Comparison of ENCODE assay signal across 8 cellular contexts in genomic region chr11:16738198-16738948, GRCh38. TPM values are rescaled to one million over a fixed set of nuclear protein-coding genes. Genes with fewer than 3 reads are reported as not detected.
DNase-seq lines count a peak whose midpoint lies in the region; ATAC-seq, FAIRE-seq and TF ChIP-seq lines count a peak whose summit lies in the region.

TSS of gene C11orf58 (plus strand) at chr11:16738647. CDS start at chr11:16738779, 132 bp downstream.

- FAIRE-seq in keratinocyte (lab: Jason Lieb, UNC), result peak; percentile 72

- H2AFZ ChIP-seq in keratinocyte (ENCODE audit: control insufficient read depth, low read length), result peak within 1 kb of the TSS; percentile 99

- H3K36me3 ChIP-seq in keratinocyte (ENCODE audit: control insufficient read depth in 2 of 2, extremely low read depth in 1 of 2, insufficient read depth in 2 of 2, low read length in 2 of 2), result peaks cover 2 to 3% of the 10 kb centered on the region in 2 experiments

- H3K4me3 ChIP-seq in keratinocyte (ENCODE audit: control insufficient read depth in 2 of 3, extremely low read depth in 1 of 3, insufficient read depth in 2 of 3, low read depth in 1 of 3, low read length in 3 of 3), result peak within 1 kb of the TSS; percentile 75 to 100 (median 93)

- peak; percentile 96 for TF ChIP-seq POLR2A in GM19099 (IDR thresholded peaks at IDR 0.05; ENCODE audit: extremely low read depth, insufficient read length, low read depth)

- peak within 1 kb of the TSS; percentile 98 for H3K9ac ChIP-seq in keratinocyte (ENCODE audit: control insufficient read depth, extremely low read depth, insufficient read depth, low read length)

- no peak for TF ChIP-seq CTCF in keratinocyte (optimal IDR thresholded peaks at IDR 0.05 in 1 of 3, IDR thresholded peaks at IDR 0.05 in 1 of 3, conservative IDR thresholded peaks at IDR 0.05 in 1 of 3; ENCODE audit: extremely low read depth in 1 of 3, insufficient read depth in 2 of 3, low read length in 3 of 3)

- ATAC-seq in HG03432 (IDR thresholded peaks at IDR 0.05; ENCODE audit: unreplicated experiment), result peak; percentile 98

- peak within 1 kb of the TSS; percentile 99 for H3K27ac ChIP-seq in keratinocyte (ENCODE audit: control insufficient read depth, insufficient read depth, low read length)

- peaks cover 10% of the 10 kb centered on the region for H3K4me1 ChIP-seq in keratinocyte (ENCODE audit: control insufficient read depth, extremely low read depth, insufficient read depth, low read length)

- peak within 1 kb of the TSS; percentile 97 for H3K4me2 ChIP-seq in keratinocyte (ENCODE audit: control insufficient read depth, extremely low read depth, insufficient read depth, low read depth, low read length)

- H4K20me1 ChIP-seq in keratinocyte (ENCODE audit: control insufficient read depth, extremely low read depth, insufficient read depth, low read length), result peaks cover 4% of the 10 kb centered on the region

- H3K79me2 ChIP-seq in keratinocyte (ENCODE audit: control insufficient read depth, insufficient read depth, low read length), result peaks cover 49% of the 10 kb centered on the region

- no peaks in the 10 kb centered on the region for H3K9me1 ChIP-seq in keratinocyte (ENCODE audit: control insufficient read depth, extremely low read depth, insufficient read depth, low read length)

- dilution Hi-C loops in keratinocyte (cut with MboI; ENCODE audit: extremely low pct_ligation_motif_present, low sequenced_read_pairs), result no loop called here

- H3K27me3 ChIP-seq in keratinocyte (ENCODE audit: control insufficient read depth, extremely low read depth, insufficient read depth, low read length), result no peaks in the 10 kb centered on the region

- DNase-seq in AG20443 (ENCODE audit: low spot score) (peak; percentile 95), NCI-H510A (lab: John Stamatoyannopoulos, UW) (peak; percentile 78), cerebellum (ENCODE audit: low spot score) (peak; percentile 92), keratinocyte (ENCODE audit: low read depth, low spot score) (peak; percentile 79)
- DNase-seq in activated CD4-positive, alpha-beta T cell treated with anti-CD3 and anti-CD28 coated beads for 1 hour, result peak; percentile 92
- peak; percentile 82 to 87 for DNase-seq in stimulated activated CD4-positive, alpha-beta T cell treated with anti-CD3 and anti-CD28 coated beads, Interleukin-15, amount 100 ng/mL, for 1 hour (ENCODE audit: low read depth in 1 of 2, low spot score in 1 of 2)

- no peaks in the 10 kb centered on the region for H3K9me3 ChIP-seq in keratinocyte (ENCODE audit: control insufficient read depth, low read depth, low read length)

RNA-seq across cellular contexts. Expression of gene C11orf58, which starts in this region (rescaled TPM):
- 172 TPM for total RNA-seq in cerebellum
- polyA plus RNA-seq in keratinocyte, result 96.5 to 166 TPM (median 135 TPM) in 3 replicates
- polyA plus RNA-seq in keratinocyte (2011; ENCODE audit: low read depth), result 359 TPM
- polyA plus RNA-seq in keratinocyte (2011; cell fraction: cytosol; rRNA removed), result 90.9 and 97.6 TPM in 2 replicates
- 52.0 and 112 TPM in 2 replicates for polyA plus RNA-seq in keratinocyte (2011; cell fraction: nucleus; rRNA removed)
- polyA plus RNA-seq in keratinocyte (2012; ENCODE audit: low replicate concordance), result 170 and 188 TPM in 2 replicates
- polyA minus RNA-seq in keratinocyte, result 16.6 to 60.4 TPM (median 29.0 TPM) in 3 replicates
- 123 TPM for polyA minus RNA-seq in keratinocyte (2011; cell fraction: cytosol; rRNA and poly(A)+ RNA removed)
- 22.5 and 39.7 TPM in 2 replicates for polyA minus RNA-seq in keratinocyte (2011; cell fraction: nucleus; rRNA and poly(A)+ RNA removed)

Comparison
In these comparisons a context has a peak if more than half of its experiments do, and no peak if none do; other contexts are left out.
1. Peak in every context shown above with its lines: DNase-seq, ATAC-seq, H3K4me3 ChIP-seq and H3K27ac ChIP-seq.